Comparison of ENCODE assay signal across 12 cellular contexts in genomic region chr1:199612976-199613774, GRCh38.
DNase-seq lines count a peak whose midpoint lies in the region; ATAC-seq lines count a peak whose summit lies in the region.
"Had no signal": no experiment of that assay in that cellular context is flagged by ENCODE, and none has a peak within 500 bp of the region (broad histone marks: within the 10 kb centered on the region; RNA-seq: fewer than 3 reads in every experiment).

No MANE protein-coding gene starts in this region.

- H3K4me1 ChIP-seq in SJSA1 (replicated peaks): peaks cover 11% of the 10 kb centered on the region
- H3K4me1 ChIP-seq: psoas muscle had no signal

- no peaks in the 10 kb centered on the region for H3K36me3 ChIP-seq in SJSA1

- no peaks in the 10 kb centered on the region for H3K36me3 Mint-ChIP-seq in stimulated activated effector memory CD8-positive, alpha-beta T cell treated with anti-CD3 and anti-CD28 coated beads, Interleukin-12 subunit alpha, Interleukin-12 subunit beta, amount 100 ng/mL, for 72 hours
- no peaks in the 10 kb centered on the region for H3K36me3 Mint-ChIP-seq in T-helper 17 cell (ENCODE audit: low read depth)
- no peaks in the 10 kb centered on the region for H3K36me3 Mint-ChIP-seq in activated T-helper 2 cell treated with anti-CD3 and anti-CD28 coated beads, Interferon-gamma antibody, Interleukin-2, Interleukin-4, amounts not matched to agents 10 μg/mL and 5 μg/mL and 100 μg/mL, durations not matched to agents 14 hours and 24 hours and 36 hours (ENCODE audit: low read depth)

- peak; percentile 73 for DNase-seq in Daoy (ENCODE audit: low read depth)
- DNase-seq in HS-27A (ENCODE audit: low read depth): peak; percentile 24
- DNase-seq in SJSA1 (ENCODE audit: low read depth in 1 of 2, low spot score in 2 of 2): peak; percentile 44 to 60
- peak; percentile 61 for DNase-seq in kidney glomerular epithelial cell (lab: John Stamatoyannopoulos, UW)
- no peak for DNase-seq in activated naive CD4-positive, alpha-beta T cell treated with anti-CD3 and anti-CD28 coated beads, Interleukin-2, amount 50 U/mL, for 16 hours
- DNase-seq in stimulated activated effector memory CD8-positive, alpha-beta T cell treated with anti-CD3 and anti-CD28 coated beads, Interleukin-12 subunit alpha, Interleukin-12 subunit beta, amount 100 ng/mL, for 72 hours (ENCODE audit: low spot score in 2 of 2): no peak
- no peak for DNase-seq in T-helper 17 cell
- no peak for DNase-seq in activated T-helper 2 cell treated with anti-CD3 and anti-CD28 coated beads, Interferon-gamma antibody, Interleukin-2, Interleukin-4, amounts not matched to agents 10 μg/mL and 5 μg/mL and 100 μg/mL, durations not matched to agents 14 hours and 24 hours and 36 hours (ENCODE audit: low spot score)
- DNase-seq: activated naive CD4-positive, alpha-beta T cell; NCI-H524 treated with DMSO at 0.1 percent for 48 hours; psoas muscle had no signal

- no peaks in the 10 kb centered on the region for H3K9me3 Mint-ChIP-seq in stimulated activated effector memory CD8-positive, alpha-beta T cell treated with anti-CD3 and anti-CD28 coated beads, Interleukin-12 subunit alpha, Interleukin-12 subunit beta, amount 100 ng/mL, for 72 hours
- H3K9me3 Mint-ChIP-seq in activated T-helper 2 cell treated with anti-CD3 and anti-CD28 coated beads, Interferon-gamma antibody, Interleukin-2, Interleukin-4, amounts not matched to agents 10 μg/mL and 5 μg/mL and 100 μg/mL, durations not matched to agents 14 hours and 24 hours and 36 hours: no peaks in the 10 kb centered on the region

- H3K4me3 Mint-ChIP-seq in stimulated activated effector memory CD8-positive, alpha-beta T cell treated with anti-CD3 and anti-CD28 coated beads, Interleukin-12 subunit alpha, Interleukin-12 subunit beta, amount 100 ng/mL, for 72 hours: no peak overlapping the region
- H3K4me3 Mint-ChIP-seq in T-helper 17 cell: no peak overlapping the region
- no peak overlapping the region for H3K4me3 Mint-ChIP-seq in activated T-helper 2 cell treated with anti-CD3 and anti-CD28 coated beads, Interferon-gamma antibody, Interleukin-2, Interleukin-4, amounts not matched to agents 10 μg/mL and 5 μg/mL and 100 μg/mL, durations not matched to agents 14 hours and 24 hours and 36 hours (ENCODE audit: low read depth)

- intact Hi-C loops in activated T-helper 2 cell treated with anti-CD3 and anti-CD28 coated beads, Interferon-gamma antibody, Interleukin-2, Interleukin-4, amounts not matched to agents 10 μg/mL and 5 μg/mL and 100 μg/mL, durations not matched to agents 14 hours and 24 hours and 36 hours (cut with micrococcal nuclease): no loop called here

- H3K27me3 ChIP-seq in SJSA1 (replicated peaks): no peaks in the 10 kb centered on the region

- H3K9me3 ChIP-seq in SJSA1 (replicated peaks) (no peaks in the 10 kb centered on the region), T-helper 17 cell (ENCODE audit: control insufficient read depth, low read length, poor library complexity, severe bottlenecking) (no peaks in the 10 kb centered on the region)
- H3K9me3 ChIP-seq: psoas muscle had no signal

- H3K4me3 ChIP-seq in SJSA1: no peak overlapping the region
- H3K4me3 ChIP-seq: psoas muscle had no signal

- H3K4me1 Mint-ChIP-seq in stimulated activated effector memory CD8-positive, alpha-beta T cell treated with anti-CD3 and anti-CD28 coated beads, Interleukin-12 subunit alpha, Interleukin-12 subunit beta, amount 100 ng/mL, for 72 hours: no peaks in the 10 kb centered on the region
- no peaks in the 10 kb centered on the region for H3K4me1 Mint-ChIP-seq in T-helper 17 cell
- no peaks in the 10 kb centered on the region for H3K4me1 Mint-ChIP-seq in activated T-helper 2 cell treated with anti-CD3 and anti-CD28 coated beads, Interferon-gamma antibody, Interleukin-2, Interleukin-4, amounts not matched to agents 10 μg/mL and 5 μg/mL and 100 μg/mL, durations not matched to agents 14 hours and 24 hours and 36 hours (ENCODE audit: low read depth)

- H3K27ac Mint-ChIP-seq in stimulated activated effector memory CD8-positive, alpha-beta T cell treated with anti-CD3 and anti-CD28 coated beads, Interleukin-12 subunit alpha, Interleukin-12 subunit beta, amount 100 ng/mL, for 72 hours: no peak overlapping the region
- no peak overlapping the region for H3K27ac Mint-ChIP-seq in T-helper 17 cell
- H3K27ac Mint-ChIP-seq in activated T-helper 2 cell treated with anti-CD3 and anti-CD28 coated beads, Interferon-gamma antibody, Interleukin-2, Interleukin-4, amounts not matched to agents 10 μg/mL and 5 μg/mL and 100 μg/mL, durations not matched to agents 14 hours and 24 hours and 36 hours: no peak overlapping the region

- no peak for ATAC-seq in stimulated activated effector memory CD8-positive, alpha-beta T cell treated with anti-CD3 and anti-CD28 coated beads, Interleukin-12 subunit alpha, Interleukin-12 subunit beta, amount 100 ng/mL, for 72 hours
- ATAC-seq in T-helper 17 cell: no peak
- ATAC-seq: HepG2, psoas muscle had no signal

- H3K27ac ChIP-seq in SJSA1: no peak overlapping the region
- H3K27ac ChIP-seq: psoas muscle had no signal

- H3K27me3 Mint-ChIP-seq in T-helper 17 cell: peaks cover 7% of the 10 kb centered on the region
- H3K27me3 Mint-ChIP-seq in activated T-helper 2 cell treated with anti-CD3 and anti-CD28 coated beads, Interferon-gamma antibody, Interleukin-2, Interleukin-4, amounts not matched to agents 10 μg/mL and 5 μg/mL and 100 μg/mL, durations not matched to agents 14 hours and 24 hours and 36 hours (ENCODE audit: low read depth): peaks cover 3% of the 10 kb centered on the region

Comparison
In these comparisons a context has a peak if more than half of its experiments do, and no peak if none do; other contexts are left out.
1. DNase-seq: peak in Daoy (single experiment), HS-27A (single experiment), SJSA1 (2 of 2) and kidney glomerular epithelial cell (single experiment); none in activated naive CD4-positive, alpha-beta T cell treated with anti-CD3 and anti-CD28 coated beads, Interleukin-2, amount 50 U/mL, for 16 hours (single experiment), stimulated activated effector memory CD8-positive, alpha-beta T cell treated with anti-CD3 and anti-CD28 coated beads, Interleukin-12 subunit alpha, Interleukin-12 subunit beta, amount 100 ng/mL, for 72 hours (0 of 2), T-helper 17 cell (0 of 3) and activated T-helper 2 cell treated with anti-CD3 and anti-CD28 coated beads, Interferon-gamma antibody, Interleukin-2, Interleukin-4, amounts not matched to agents 10 μg/mL and 5 μg/mL and 100 μg/mL, durations not matched to agents 14 hours and 24 hours and 36 hours (single experiment).